ENCODE assay signal across 9 cellular contexts in the genomic region with DNA sequence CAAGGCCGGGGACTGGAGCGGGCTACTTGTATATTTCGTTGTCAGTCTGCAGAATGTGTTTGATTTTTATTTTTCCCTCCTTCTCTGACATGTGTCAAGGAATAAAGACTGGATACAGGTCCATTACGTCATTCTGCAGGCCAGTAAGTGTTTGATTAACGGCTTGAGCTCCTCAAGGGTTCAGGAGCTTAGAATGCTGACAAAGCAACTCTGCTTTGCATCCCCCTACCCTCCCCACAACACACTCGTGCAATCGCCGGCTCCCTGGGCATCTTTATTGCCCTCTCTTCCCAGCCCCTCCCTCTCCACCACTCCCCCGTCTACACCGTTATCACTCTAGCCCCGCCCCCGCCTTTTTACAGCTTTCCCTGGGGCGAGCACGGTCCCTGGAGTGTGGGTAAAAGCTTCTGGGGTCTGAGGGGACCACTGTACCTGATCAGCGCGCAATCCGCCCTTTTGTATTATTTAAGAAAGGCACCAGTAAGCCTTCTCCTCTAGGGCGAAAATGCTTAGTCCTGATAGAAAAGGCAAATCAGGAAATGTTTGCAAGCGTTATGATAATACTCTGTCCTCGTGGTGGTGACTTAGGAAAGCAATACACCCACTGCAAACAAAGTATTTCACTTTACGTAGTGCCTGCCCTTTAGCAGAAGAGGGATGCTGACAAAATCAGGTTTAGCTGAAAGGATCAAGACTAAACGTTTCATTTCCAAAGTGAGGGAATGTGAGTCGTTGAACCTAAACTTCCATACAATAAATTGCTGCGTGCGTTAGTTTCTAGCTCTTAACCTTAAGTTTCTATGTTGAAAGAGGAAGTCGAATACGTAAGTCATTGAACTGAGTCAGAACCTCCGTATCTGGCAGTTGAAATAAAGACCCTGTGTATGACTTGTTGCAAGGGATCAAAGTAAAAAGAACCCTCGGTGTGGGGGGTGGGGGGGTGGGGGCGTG. TPM values are rescaled to one million over a fixed set of nuclear protein-coding genes. Genes with fewer than 3 reads are reported as not detected.
DNase-seq lines count a peak whose midpoint lies in the region; ATAC-seq, FAIRE-seq and TF ChIP-seq lines count a peak whose summit lies in the region.
"Had no signal": no experiment of that assay in that cellular context is flagged by ENCODE, and none has a peak within 500 bp of the region (broad histone marks: within the 10 kb centered on the region; RNA-seq: fewer than 3 reads in every experiment).

No MANE protein-coding gene starts in this region.

- peak overlapping the region; percentile 54 for H3K4me3 Mint-ChIP-seq in activated CD4-positive, alpha-beta T cell treated with anti-CD3 and anti-CD28 coated beads for 36 hours
- peak overlapping the region; percentile 67 to 75 (median 71) for H3K4me3 Mint-ChIP-seq in immature natural killer cell

- BruUV-seq in K562 (replicated peaks; lab: Mats Ljungman, UMichigan): no TSS peak

- peaks cover 33% of the 10 kb centered on the region for H3K4me1 Mint-ChIP-seq in activated CD4-positive, alpha-beta T cell treated with anti-CD3 and anti-CD28 coated beads for 36 hours
- H3K4me1 Mint-ChIP-seq in immature natural killer cell: peaks cover 23 to 29% of the 10 kb centered on the region in 2 donors

- H3K4me3 ChIP-seq in K562: no peak overlapping the region

- H3K79me2 ChIP-seq in K562 (ENCODE audit: control insufficient read depth, insufficient read depth, low read length): no peaks in the 10 kb centered on the region

- TF ChIP-seq POLR2A in K562 (conservative IDR thresholded peaks at IDR 0.05): no peak

- TF ChIP-seq RAD21 in K562 (CRISPR knock-in tag; conservative IDR thresholded peaks at IDR 0.05 in 1 of 2, IDR thresholded peaks at IDR 0.05 in 1 of 2): no peak

- H3K27me3 Mint-ChIP-seq in activated CD4-positive, alpha-beta T cell treated with anti-CD3 and anti-CD28 coated beads for 36 hours: peaks cover 63% of the 10 kb centered on the region
- peaks cover 19 to 42% (median 40%) of the 10 kb centered on the region in 3 donors for H3K27me3 Mint-ChIP-seq in immature natural killer cell (ENCODE audit: low read depth in 3 of 3)

- 2% methylated on average over 25 of the region's 30 CpGs for WGBS in K562 (ENCODE audit: insufficient coverage, low coverage, missing lambda C conversion rate)

- peaks cover 0 to 5% of the 10 kb centered on the region in 2 experiments; a peak in 1 of 5 replicates for H3K27me3 ChIP-seq in K562 (ENCODE audit: control insufficient read depth in 2 of 2, insufficient read depth in 2 of 2, low read length in 2 of 2)

- no peaks in the 10 kb centered on the region for H3K9me3 ChIP-seq in K562 (replicated peaks; ENCODE audit: control insufficient read depth, insufficient read depth, low read depth, low read length)
- H3K9me3 ChIP-seq: thyroid gland had no signal

- no peaks in the 10 kb centered on the region for H3K36me3 Mint-ChIP-seq in activated CD4-positive, alpha-beta T cell treated with anti-CD3 and anti-CD28 coated beads for 36 hours (ENCODE audit: low read depth)
- no peaks in the 10 kb centered on the region for H3K36me3 Mint-ChIP-seq in immature natural killer cell

- in situ Hi-C loops in K562 (cut with MboI): no loop called here

- CTCF ChIA-PET in activated CD4-positive, alpha-beta T cell treated with anti-CD3 and anti-CD28 coated beads for 36 hours (lab: Charles Lee): interaction anchor here (0.6 kb wide), 1 partner anchor 25 kb away, joined by 3 read pairs; no protein-coding TSS in a partner anchor
- CTCF ChIA-PET in K562 (lab: Yijun Ruan, JAX; ENCODE audit: low intra/inter-chr PET ratio): no interaction called here

- no peak overlapping the region for H3K27ac ChIP-seq in K562 (ENCODE audit: extremely low read depth, low read depth, low read length)

- H3K4me2 ChIP-seq in K562 (ENCODE audit: insufficient read depth, low read length): peak overlapping the region; percentile 7; the same call in 1 of the 2 replicates

- no peaks in the 10 kb centered on the region for H3K9me3 Mint-ChIP-seq in activated CD4-positive, alpha-beta T cell treated with anti-CD3 and anti-CD28 coated beads for 36 hours (ENCODE audit: low read depth)
- peaks cover 0 to 1% (median 0%) of the 10 kb centered on the region in 6 donors for H3K9me3 Mint-ChIP-seq in immature natural killer cell

- no peak for TF ChIP-seq CTCF in K562 (IDR thresholded peaks at IDR 0.05 in 2 of 3, conservative IDR thresholded peaks at IDR 0.05 in 1 of 3; ENCODE audit: insufficient read depth in 2 of 3, low read depth in 1 of 3, low read length in 3 of 3)

- no peaks in the 10 kb centered on the region for H4K20me1 ChIP-seq in K562 (replicated peaks; ENCODE audit: control insufficient read depth, insufficient read depth, low read length)

- no peak overlapping the region for H3K27ac Mint-ChIP-seq in activated CD4-positive, alpha-beta T cell treated with anti-CD3 and anti-CD28 coated beads for 36 hours
- H3K27ac Mint-ChIP-seq in immature natural killer cell: no peak overlapping the region

- peak; percentile 32 for DNase-seq in activated CD4-positive, alpha-beta T cell treated with anti-CD3 and anti-CD28 coated beads for 36 hours
- no peak for DNase-seq in activated CD4-positive, alpha-beta T cell treated with anti-CD3 and anti-CD28 coated beads for 4 hours
- DNase-seq in NCI-H69 (lab: John Stamatoyannopoulos, UW): peak; percentile 84
- DNase-seq in K562 (ENCODE audit: extremely low read depth in 1 of 4, low spot score in 3 of 4): peak in 2 of 4 experiments; percentile 22 to 29
- peak in 1 of 3 donors; percentile 1 for DNase-seq in immature natural killer cell
- peak; percentile 28 for DNase-seq in stimulated activated CD8-positive, alpha-beta memory T cell treated with anti-CD3 and anti-CD28 coated beads, Interleukin-4, amount 100 ng/mL, for 48 hours

- peak overlapping the region; percentile 8; the same call in 1 of the 2 replicates for H2AFZ ChIP-seq in K562 (ENCODE audit: low read depth, low read length)

- no peaks in the 10 kb centered on the region for H3K36me3 ChIP-seq in K562 (ENCODE audit: control insufficient read depth, insufficient read depth, low read length)
- H3K36me3 ChIP-seq: thyroid gland had no signal

- intact Hi-C loops in activated CD4-positive, alpha-beta T cell treated with anti-CD3 and anti-CD28 coated beads for 36 hours (cut with DNase I, micrococcal nuclease): loop anchor here in 1 of 2 experiments (2.0 to 10.0 kb wide), 3 partner anchors 32 to 256 kb away; no protein-coding TSS in a partner anchor
- intact Hi-C loops in K562 (cut with micrococcal nuclease): no loop called here

- POLR2A ChIA-PET in activated CD4-positive, alpha-beta T cell treated with anti-CD3 and anti-CD28 coated beads for 36 hours (lab: Charles Lee): no interaction called here
- POLR2A ChIA-PET in K562 (lab: Yijun Ruan, JAX): no interaction called here

- H3K9me1 ChIP-seq in K562 (ENCODE audit: control insufficient read depth, insufficient read depth, low read length): no peaks in the 10 kb centered on the region

- H3K9ac ChIP-seq in K562 (ENCODE audit: insufficient read depth in 1 of 2, low read depth in 2 of 2, low read length in 2 of 2): no peak overlapping the region

- no peak for TF ChIP-seq EP300 in K562 (IDR thresholded peaks at IDR 0.05; ENCODE audit: low read length)

- H3K4me1 ChIP-seq in K562 (replicated peaks in 1 of 2; ENCODE audit: control insufficient read depth in 2 of 2, insufficient read depth in 2 of 2, low read length in 2 of 2): peaks cover 0 to 6% of the 10 kb centered on the region in 2 experiments; a peak in 2 of 5 replicates

- peak; percentile 30 for ATAC-seq in activated CD4-positive, alpha-beta T cell treated with anti-CD3 and anti-CD28 coated beads for 36 hours
- ATAC-seq in K562 (peak; percentile 38; the same call in 2 of the 3 replicates), HG02981 (IDR thresholded peaks at IDR 0.05; ENCODE audit: unreplicated experiment) (no peak), GM19328 (IDR thresholded peaks at IDR 0.05; ENCODE audit: unreplicated experiment) (no peak)

- FAIRE-seq in K562 (lab: Jason Lieb, UNC): no peak

RNA-seq across cellular contexts. Expression of a gene that starts 1.4 kb away (rescaled TPM):
- total RNA-seq in activated CD4-positive, alpha-beta T cell treated with anti-CD3 and anti-CD28 coated beads for 36 hours: under 1 TPM; 0.50 to 0.61 TPM
- 0.83 and 1.1 TPM in 2 replicates for total RNA-seq in K562 (2011; cell fraction: chromatin; rRNA removed; ENCODE audit: low replicate concordance)
- 0.67 and 1.4 TPM in 2 replicates for total RNA-seq in K562 (2011; cell fraction: nucleolus; rRNA removed)
- total RNA-seq in K562 (2011; cell fraction: nucleoplasm; rRNA removed): 1.2 and 3.1 TPM in 2 replicates
- 1.7 and 1.9 TPM in 2 replicates for total RNA-seq in K562 (2014; rRNA removed)
- 2.4 and 3.2 TPM in 2 replicates for total RNA-seq in K562 (2014; rRNA removed; fragmentation: Illumina TruSeq; extraction: Trizol)
- 2.9 and 3.1 TPM in 2 replicates for total RNA-seq in K562 (2015; rRNA removed; fragmentation: Illumina TruSeq; extraction: Trizol)
- 3.6 and 6.4 TPM in 2 replicates for total RNA-seq in K562 (2021)
- polyA plus RNA-seq in K562 (2011; rRNA removed): 0.33 and 0.37 TPM in 2 replicates
- 0.46 and 1.3 TPM in 2 replicates for polyA plus RNA-seq in K562 (2011; cell fraction: cytosol; rRNA removed)
- polyA plus RNA-seq in K562 (2011; cell fraction: nucleus; rRNA removed): 1.3 and 1.9 TPM in 2 replicates
- polyA plus RNA-seq in K562 (2012): 2.8 and 9.0 TPM in 2 replicates
- 3.9 and 4.0 TPM in 2 replicates for polyA plus RNA-seq in K562 (2014; fragmentation: Illumina TruSeq; extraction: Trizol)
- polyA plus RNA-seq in K562 (2014; fragmentation: Nextera tagmentation; extraction: Ambion mirVana): 1 to 10 TPM in 1 of 2 experiments, under 1 TPM in 1; 0.99 to 1.2 TPM
- polyA plus RNA-seq in K562 (2014; rRNA removed): 1.8 and 2.1 TPM in 2 replicates
- 1.1 and 1.2 TPM in 2 replicates for polyA minus RNA-seq in K562 (2011; rRNA and poly(A)+ RNA removed)
- 1.5 TPM in 1 of 2 replicates, not detected in the other for polyA minus RNA-seq in K562 (2011; cell fraction: cytosol; rRNA and poly(A)+ RNA removed)
- polyA minus RNA-seq in K562 (2011; cell fraction: nucleus; rRNA and poly(A)+ RNA removed): 1.9 and 2.1 TPM in 2 replicates
- polyA plus RNA-seq in immature natural killer cell: under 1 TPM in 1 of 3 donors, not detected in 2; 0.37 TPM

Comparison
In these comparisons a context has a peak if more than half of its experiments do, and no peak if none do; other contexts are left out.
1. DNase-seq: peak in activated CD4-positive, alpha-beta T cell treated with anti-CD3 and anti-CD28 coated beads for 36 hours (single experiment), NCI-H69 (single experiment) and stimulated activated CD8-positive, alpha-beta memory T cell treated with anti-CD3 and anti-CD28 coated beads, Interleukin-4, amount 100 ng/mL, for 48 hours (single experiment); none in activated CD4-positive, alpha-beta T cell treated with anti-CD3 and anti-CD28 coated beads for 4 hours (0 of 2).
2. ATAC-seq: peak in activated CD4-positive, alpha-beta T cell treated with anti-CD3 and anti-CD28 coated beads for 36 hours (single experiment) and K562 (single experiment); none in HG02981 (single experiment) and GM19328 (single experiment).